In genomic region chr11:111937859-111938258, GRCh38 we compare ENCODE assay signal across 8 cellular contexts. TPM values are rescaled to one million over a fixed set of nuclear protein-coding genes. Genes with fewer than 3 reads are reported as not detected.
DNase-seq lines count a peak whose midpoint lies in the region; ATAC-seq, FAIRE-seq and TF ChIP-seq lines count a peak whose summit lies in the region.

No MANE protein-coding gene starts in this region.

- peaks cover 38% of the 10 kb centered on the region for H3K4me1 ChIP-seq in GM23338 (ENCODE audit: insufficient read depth)

- no peak for FAIRE-seq in H54 (lab: Jason Lieb, UNC)

- H3K27me3 ChIP-seq in GM23338 (ENCODE audit: insufficient read depth), result no peaks in the 10 kb centered on the region

- H3K4me3 ChIP-seq in GM23338, result peak overlapping the region; percentile 83
- H3K4me3 ChIP-seq in fibroblast of villous mesenchyme (ENCODE audit: low read depth, low read length), result peak overlapping the region; percentile 61

- TF ChIP-seq CTCF in GM23338 (conservative IDR thresholded peaks at IDR 0.05; ENCODE audit: low read depth in 2 of 2) (no peak), VCaP (conservative IDR thresholded peaks at IDR 0.05) (no peak), fibroblast of villous mesenchyme (IDR thresholded peaks at IDR 0.05; ENCODE audit: insufficient read depth, low read depth, low read length) (no peak)

- intact Hi-C loops in sciatic nerve (cut with DNase I), result loop anchor here (2.0 kb wide), 1 partner anchor 39 kb away; no protein-coding TSS in a partner anchor

- H3F3A ChIP-seq in GM23338 (replicated peaks; ENCODE audit: low read depth), result peaks cover 14% of the 10 kb centered on the region; the same call in 1 of the 2 replicates

- H3K27me3 Mint-ChIP-seq in GM23338 (ENCODE audit: insufficient read depth, low read depth, poor library complexity), result peaks cover 5% of the 10 kb centered on the region

- no peaks in the 10 kb centered on the region for H3K36me3 ChIP-seq in GM23338 (ENCODE audit: insufficient read depth)

- TF ChIP-seq POLR2A in H54 (IDR thresholded peaks at IDR 0.05; ENCODE audit: low read depth, low read length), result no peak

- H3K36me3 Mint-ChIP-seq in GM23338 (ENCODE audit: low read depth), result no peaks in the 10 kb centered on the region; the same call in 2 of the 3 replicates

- peak; percentile 16 for ATAC-seq in GM23338
- peak; percentile 33 for ATAC-seq in sciatic nerve
- no peak for ATAC-seq in GM18498 (IDR thresholded peaks at IDR 0.05; ENCODE audit: unreplicated experiment)

- peak overlapping the region; percentile 92 for H3K4me2 ChIP-seq in GM23338

- peak overlapping the region; percentile 95 for H2AFZ ChIP-seq in GM23338

- no peak overlapping the region for H3K27ac Mint-ChIP-seq in GM23338

- H3K9me3 Mint-ChIP-seq in GM23338, result no peaks in the 10 kb centered on the region; the same call in 2 of the 3 replicates

- peaks cover 42% of the 10 kb centered on the region for H3K4me1 Mint-ChIP-seq in GM23338

- peaks cover 17% of the 10 kb centered on the region; the same call in 1 of the 2 replicates for H3K79me2 ChIP-seq in GM23338 (replicated peaks; ENCODE audit: insufficient read depth)

- DNase-seq in GM23338 (ENCODE audit: low spot score), result peak; percentile 36
- no peak for DNase-seq in fibroblast of villous mesenchyme (ENCODE audit: low read depth)
- no peak for DNase-seq in sciatic nerve (ENCODE audit: low spot score)
- DNase-seq in H54 (ENCODE audit: insufficient read length, low spot score), result no peak
- no peak for DNase-seq in SKM-1 (lab: John Stamatoyannopoulos, UW; ENCODE audit: unreplicated experiment)
- no peak for DNase-seq in NAMALWA (ENCODE audit: low spot score)

- H3K4me3 Mint-ChIP-seq in GM23338, result peak overlapping the region; percentile 81

- no peaks in the 10 kb centered on the region for H4K20me1 ChIP-seq in GM23338 (replicated peaks; ENCODE audit: insufficient read depth)

- H3K27ac ChIP-seq in GM23338 (ENCODE audit: low read depth), result peak overlapping the region; percentile 80
- H3K27ac ChIP-seq in VCaP, result peak overlapping the region; percentile 78

- H3K9me2 ChIP-seq in GM23338 (ENCODE audit: insufficient read depth), result no peaks in the 10 kb centered on the region

TF ChIP-seq in GM23338, 12 proteins besides CTCF, POLR2A, EP300 and RAD21 (continues in another document):
- TF ChIP-seq NANOG (IDR thresholded peaks at IDR 0.05; ENCODE audit: borderline replicate concordance) (no peak), STAT1 (IDR thresholded peaks at IDR 0.05; ENCODE audit: unreplicated experiment) (no peak), EZH2 (IDR thresholded peaks at IDR 0.05; ENCODE audit: low read depth, unreplicated experiment) (no peak), REST (IDR thresholded peaks at IDR 0.05; ENCODE audit: unreplicated experiment) (no peak), ZNF331 (CRISPR knock-in tag; IDR thresholded peaks at IDR 0.05; ENCODE audit: low read depth) (no peak), POLR2AphosphoS5 (IDR thresholded peaks at IDR 0.05; ENCODE audit: low read depth) (no peak)

RNA-seq across cellular contexts. Expression of gene DIXDC1, which starts 0.7 kb away (rescaled TPM):
- total RNA-seq in GM23338 (2014; rRNA removed; shearing (Covaris generic)), result 17.2 and 18.1 TPM in 2 replicates
- polyA plus RNA-seq in GM23338 (2016; fragmentation: Nextera tagmentation; extraction: Ambion mirVana), result 9.4 and 9.6 TPM in 2 replicates
- total RNA-seq in fibroblast of villous mesenchyme, result 27.1 and 30.2 TPM in 2 replicates
- total RNA-seq in sciatic nerve, result 45.2 TPM

RNA-seq across cellular contexts. Expression of gene C11orf52, which starts 19.1 kb away (rescaled TPM):
- 1.0 TPM in 1 of 2 replicates, not detected in the other for total RNA-seq in GM23338 (2014; rRNA removed; shearing (Covaris generic))
- 4.1 and 4.7 TPM in 2 replicates for polyA plus RNA-seq in GM23338 (2016; fragmentation: Nextera tagmentation; extraction: Ambion mirVana)
- total RNA-seq in fibroblast of villous mesenchyme, result 0.32 and 0.86 TPM in 2 replicates
- not detected for total RNA-seq in sciatic nerve

RNA-seq across cellular contexts. Expression of gene HSPB2, which starts 25.3 kb away (rescaled TPM):
- total RNA-seq in GM23338 (2014; rRNA removed; shearing (Covaris generic)), result 1.0 and 3.5 TPM in 2 replicates
- polyA plus RNA-seq in GM23338 (2016; fragmentation: Nextera tagmentation; extraction: Ambion mirVana), result 2.2 and 2.6 TPM in 2 replicates
- total RNA-seq in fibroblast of villous mesenchyme, result 0.43 and 0.64 TPM in 2 replicates
- total RNA-seq in sciatic nerve, result 14.4 TPM

RNA-seq across cellular contexts. Expression of gene CRYAB, which starts 26.3 kb away (rescaled TPM):
- total RNA-seq in GM23338 (2014; rRNA removed; shearing (Covaris generic)), result 6.1 and 6.8 TPM in 2 replicates
- 8.4 and 9.6 TPM in 2 replicates for polyA plus RNA-seq in GM23338 (2016; fragmentation: Nextera tagmentation; extraction: Ambion mirVana)
- total RNA-seq in fibroblast of villous mesenchyme (11.0 and 20.7 TPM in 2 replicates), sciatic nerve (1,238 TPM)

RNA-seq across cellular contexts. Expression of gene CFAP68, which starts 58.5 kb away (rescaled TPM):
- total RNA-seq in GM23338 (2014; rRNA removed; shearing (Covaris generic)), result 9.9 and 15.8 TPM in 2 replicates
- 52.8 and 55.8 TPM in 2 replicates for polyA plus RNA-seq in GM23338 (2016; fragmentation: Nextera tagmentation; extraction: Ambion mirVana)
- total RNA-seq in fibroblast of villous mesenchyme (4.3 and 7.7 TPM in 2 replicates), sciatic nerve (18.8 TPM)
